9 cellular contexts compared by ENCODE assay signal in genomic region chr6:35568967-35569606, GRCh38. TPM values are rescaled to one million over a fixed set of nuclear protein-coding genes. Genes with fewer than 3 reads are reported as not detected.
DNase-seq lines count a peak whose midpoint lies in the region; ATAC-seq and TF ChIP-seq lines count a peak whose summit lies in the region.
"Had no signal": no experiment of that assay in that cellular context is flagged by ENCODE, and none has a peak within 500 bp of the region (broad histone marks: within the 10 kb centered on the region; RNA-seq: fewer than 3 reads in every experiment).

No MANE protein-coding gene starts in this region.

- intact Hi-C loops in MCF 10A (cut with micrococcal nuclease) (loop anchor here (5.0 kb wide), 1 partner anchor 168 kb away; the partner anchor contains the start of gene ARMC12), upper lobe of right lung (cut with DNase I) (no loop called here)

- H3K4me1 Mint-ChIP-seq in MCF 10A (ENCODE audit: insufficient read depth, unreplicated experiment): no peaks in the 10 kb centered on the region
- no peaks in the 10 kb centered on the region for H3K4me1 Mint-ChIP-seq in memory B cell

- H3K4me3 Mint-ChIP-seq in MCF 10A (ENCODE audit: unreplicated experiment) (no peak overlapping the region), memory B cell (no peak overlapping the region)

- DNase-seq in SK-MEL-5 (ENCODE audit: low read depth, low spot score) (peak; percentile 50), MCF 10A (ENCODE audit: unreplicated experiment) (peak; percentile 66), memory B cell (ENCODE audit: low spot score in 2 of 2) (no peak), upper lobe of right lung (peak; percentile 72), NCI-H2029 treated with DMSO at 0.1 percent for 48 hours (lab: John Stamatoyannopoulos, UW) (no peak)

- H3K27ac ChIP-seq in upper lobe of right lung: no peak overlapping the region

- peak; percentile 53; the same call in 1 of the 2 replicates for TF ChIP-seq CTCF in GM12875 (IDR thresholded peaks at IDR 0.05; ENCODE audit: borderline replicate concordance, insufficient read depth, low read depth, low read length)
- TF ChIP-seq CTCF in MCF 10A (IDR thresholded peaks at IDR 0.05; ENCODE audit: unreplicated experiment): peak; percentile 38
- TF ChIP-seq CTCF in upper lobe of right lung (IDR thresholded peaks at IDR 0.05): peak; percentile 41

- H3K27me3 Mint-ChIP-seq in MCF 10A (ENCODE audit: insufficient read depth, unreplicated experiment) (no peaks in the 10 kb centered on the region), memory B cell (peaks cover 7% of the 10 kb centered on the region)

- peaks cover 21% of the 10 kb centered on the region for H3K36me3 ChIP-seq in upper lobe of right lung

- CTCF ChIA-PET in MCF 10A (lab: Yijun Ruan, JAX): interaction anchor here (0.7 to 2.4 kb wide), 3 partner anchors 163 to 171 kb away, joined by 3 to 12 read pairs (median 4); partner anchors contain the start of gene ARMC12

- ATAC-seq in memory B cell (ENCODE audit: low read depth): no peak
- peak; percentile 81 for ATAC-seq in upper lobe of right lung
- no peak for ATAC-seq in GM18502 (IDR thresholded peaks at IDR 0.05; ENCODE audit: poor library complexity, unreplicated experiment)
- no peak for ATAC-seq in GM19351 (IDR thresholded peaks at IDR 0.05; ENCODE audit: unreplicated experiment)

- POLR2A ChIA-PET in MCF 10A (lab: Yijun Ruan, JAX): interaction anchor here (0.6 to 7.9 kb wide), 15 partner anchors 8 to 515 kb away, joined by 3 to 58 read pairs (median 3); partner anchors contain the start of gene ARMC12

- H3K27me3 ChIP-seq in upper lobe of right lung: no peaks in the 10 kb centered on the region

- H3K27ac Mint-ChIP-seq in MCF 10A (ENCODE audit: low read depth, unreplicated experiment) (no peak overlapping the region), memory B cell (peak overlapping the region; percentile 22)

- BruUV-seq in MCF 10A (replicated peaks; lab: Mats Ljungman, UMichigan): no TSS peak

- in situ Hi-C loops in SK-MEL-5 (cut with HindIII; ENCODE audit: low pct_unique_long_range_greater_than_20kb, low sequenced_read_pairs): no loop called here

- H3K9me3 ChIP-seq in upper lobe of right lung: no peaks in the 10 kb centered on the region

- H3K4me3 ChIP-seq in GM12875 (ENCODE audit: low read depth, low read length) (no peak overlapping the region), upper lobe of right lung (no peak overlapping the region)

- H3K4me1 ChIP-seq in upper lobe of right lung: no peaks in the 10 kb centered on the region

- H3K9me3 Mint-ChIP-seq in MCF 10A (ENCODE audit: unreplicated experiment): no peaks in the 10 kb centered on the region
- no peaks in the 10 kb centered on the region for H3K9me3 Mint-ChIP-seq in memory B cell

- H3K36me3 Mint-ChIP-seq in MCF 10A (ENCODE audit: insufficient read depth, unreplicated experiment) (peaks cover 100% of the 10 kb centered on the region), memory B cell (peaks cover 2% of the 10 kb centered on the region)

RNA-seq across cellular contexts. Expression of gene TULP1, which starts 56.4 kb away (rescaled TPM):
- not detected in 2 replicates for total RNA-seq in SK-MEL-5 (2014; rRNA removed; shearing (Covaris generic))
- not detected in 2 replicates for polyA plus RNA-seq in SK-MEL-5 (2015; cell fraction: cytosol; rRNA removed)
- not detected in 2 replicates for polyA plus RNA-seq in SK-MEL-5 (2015; cell fraction: nucleus; rRNA removed)
- total RNA-seq in MCF 10A (2022): not detected in 2 replicates
- total RNA-seq in upper lobe of right lung: not detected
- total RNA-seq: NCI-H460 had no signal

Comparison
In these comparisons a context has a peak if more than half of its experiments do, and no peak if none do; other contexts are left out.
1. DNase-seq: peak in SK-MEL-5 (single experiment), MCF 10A (single experiment) and upper lobe of right lung (single experiment); none in memory B cell (0 of 2) and NCI-H2029 treated with DMSO at 0.1 percent for 48 hours (single experiment).
2. Peak in every context shown above with its lines, with median percentiles within 50 percentile points of each other: CTCF ChIP-seq.